8 cellular contexts compared by ENCODE assay signal in the genomic region with DNA sequence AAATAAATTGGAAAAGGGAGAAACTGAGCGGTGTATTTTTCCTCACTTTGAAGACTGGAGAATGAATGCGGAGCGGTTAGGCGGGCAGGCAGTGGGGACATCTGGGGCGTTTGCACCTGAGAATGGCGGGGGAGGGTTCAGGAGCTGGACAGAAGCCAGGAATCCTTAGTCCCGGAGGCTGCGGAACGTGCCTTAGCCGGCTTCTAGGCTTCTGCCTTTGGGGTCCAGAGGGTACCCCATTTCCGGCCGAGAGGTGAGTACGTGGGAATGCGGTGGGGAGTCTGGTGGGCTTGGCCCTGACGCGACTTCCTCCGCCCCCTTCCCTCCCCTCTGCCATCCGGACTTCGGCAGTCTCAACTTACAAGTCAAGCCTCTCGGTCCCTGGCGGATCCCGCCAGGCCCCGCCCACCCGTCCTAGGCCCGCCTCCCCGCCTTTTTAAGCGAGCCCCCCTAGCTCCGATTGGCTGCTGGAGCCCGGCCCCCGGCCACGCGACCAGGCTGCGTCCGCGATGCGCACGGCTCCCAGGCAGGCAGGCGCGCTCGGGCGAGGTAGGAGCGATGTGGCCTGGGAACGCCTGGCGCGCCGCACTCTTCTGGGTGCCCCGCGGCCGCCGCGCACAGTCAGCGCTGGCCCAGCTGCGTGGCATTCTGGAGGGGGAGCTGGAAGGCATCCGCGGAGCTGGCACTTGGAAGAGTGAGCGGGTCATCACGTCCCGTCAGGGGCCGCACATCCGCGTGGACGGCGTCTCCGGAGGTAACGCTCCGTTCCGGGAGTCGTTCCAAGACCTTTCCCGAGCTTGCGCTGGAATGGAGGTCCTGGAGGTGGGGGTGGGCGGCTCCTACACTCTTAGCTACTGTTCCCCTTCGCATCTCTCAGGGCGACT. TPM values are rescaled to one million over a fixed set of nuclear protein-coding genes. Genes with fewer than 3 reads are reported as not detected.
A peak's percentile ranks its signal among the peaks of the same experiment; 100 is the strongest.
DNase-seq lines count a peak whose midpoint lies in the region; ATAC-seq and TF ChIP-seq lines count a peak whose summit lies in the region.

A gene (plus strand): TSS at position 525 of the 884 bp plus-strand sequence. CDS start 34 bp downstream, at position 559.

- no peak for TF ChIP-seq CTCF in LNCaP clone FGC (IDR thresholded peaks at IDR 0.05; ENCODE audit: control insufficient read depth, extremely low read depth, insufficient read depth)

- H3K27ac Mint-ChIP-seq in natural killer cell treated with Interleukin-12 subunit alpha and Interleukin-12 subunit beta and Interleukin-15 and Interleukin-18, amount 100 ng/mL, for 72 hours = no peak within 1 kb of the TSS

- H3K4me3 Mint-ChIP-seq in natural killer cell treated with Interleukin-12 subunit alpha and Interleukin-12 subunit beta and Interleukin-15 and Interleukin-18, amount 100 ng/mL, for 72 hours = peak within 1 kb of the TSS; percentile 85

- ATAC-seq in GM21825 (IDR thresholded peaks at IDR 0.05; ENCODE audit: unreplicated experiment) = peak; percentile 84
- peak; percentile 98 to 99 for ATAC-seq in natural killer cell treated with Interleukin-12 subunit alpha and Interleukin-12 subunit beta and Interleukin-15 and Interleukin-18, amount 100 ng/mL, for 72 hours

- peak; percentile 49 for DNase-seq in DMS53 treated with DMSO at 0.1 percent for 48 hours (lab: John Stamatoyannopoulos, UW; ENCODE audit: unreplicated experiment)
- DNase-seq in LNCaP clone FGC (ENCODE audit: low read depth) = peak; percentile 88
- peak; percentile 70 for DNase-seq in SHP77 treated with DMSO at 0.1 percent for 48 hours (lab: John Stamatoyannopoulos, UW)
- DNase-seq in activated T-helper 9 cell treated with anti-CD3 and anti-CD28 coated beads, Interleukin-2, amount 50 U/mL, for 16 hours (ENCODE audit: low read depth) = peak; percentile 76
- peak; percentile 90 for DNase-seq in fibroblast of peridontal ligament (ENCODE audit: extremely low read depth)
- DNase-seq in natural killer cell treated with Interleukin-12 subunit alpha and Interleukin-12 subunit beta and Interleukin-15 and Interleukin-18, amount 100 ng/mL, for 72 hours (ENCODE audit: low spot score) = peak; percentile 92
- peak; percentile 53 to 84 (median 70) for DNase-seq in stimulated activated naive CD4-positive, alpha-beta T cell (lab: John Stamatoyannopoulos, UW)

- peaks cover 4% of the 10 kb centered on the region for H3K36me3 Mint-ChIP-seq in natural killer cell treated with Interleukin-12 subunit alpha and Interleukin-12 subunit beta and Interleukin-15 and Interleukin-18, amount 100 ng/mL, for 72 hours

- H3K4me1 Mint-ChIP-seq in natural killer cell treated with Interleukin-12 subunit alpha and Interleukin-12 subunit beta and Interleukin-15 and Interleukin-18, amount 100 ng/mL, for 72 hours (ENCODE audit: low read depth in 2 of 2) = peaks cover 21 to 38% of the 10 kb centered on the region in 2 donors

- H3K9me3 Mint-ChIP-seq in natural killer cell treated with Interleukin-12 subunit alpha and Interleukin-12 subunit beta and Interleukin-15 and Interleukin-18, amount 100 ng/mL, for 72 hours = peaks cover 3% of the 10 kb centered on the region

- peak within 1 kb of the TSS; percentile 87 for H3K4me3 ChIP-seq in LNCaP clone FGC (ENCODE audit: low read depth, low read length)

- peaks cover 25 to 38% of the 10 kb centered on the region in 2 donors for H3K27me3 Mint-ChIP-seq in natural killer cell treated with Interleukin-12 subunit alpha and Interleukin-12 subunit beta and Interleukin-15 and Interleukin-18, amount 100 ng/mL, for 72 hours

RNA-seq across cellular contexts. Expression of the gene that starts here (rescaled TPM):
- 10 to 100 TPM; 11.5 to 12.3 TPM for total RNA-seq in natural killer cell treated with Interleukin-12 subunit alpha and Interleukin-12 subunit beta and Interleukin-15 and Interleukin-18, amount 100 ng/mL, for 72 hours

Comparison
In these comparisons a context has a peak if more than half of its experiments do, and no peak if none do; other contexts are left out.
1. Peak in every context shown above with its lines: DNase-seq, ATAC-seq and H3K4me3 ChIP-seq.